8 cellular contexts compared by ENCODE assay signal in genomic region chrX:51495708-51496488, GRCh38. TPM values are rescaled to one million over a fixed set of nuclear protein-coding genes. Genes with fewer than 3 reads are reported as not detected.
DNase-seq lines count a peak whose midpoint lies in the region; ATAC-seq and TF ChIP-seq lines count a peak whose summit lies in the region.
"Not testable (repeated sequence)": the region's sequence is repeated elsewhere in the genome, so short reads cannot be mapped to it uniquely, and the experiment has no call there.

No MANE protein-coding gene starts in this region.

- in situ Hi-C loops in brain microvascular endothelial cell (cut with HindIII; ENCODE audit: low pct_ligation_motif_present, low sequenced_read_pairs) = not testable (repeated sequence)

- H3K36me3 Mint-ChIP-seq in WTC11 = not testable (repeated sequence)

- H3K4me3 ChIP-seq in AG10803 (ENCODE audit: low read length) = peak overlapping the region; percentile 62
- H3K4me3 ChIP-seq in brain microvascular endothelial cell (ENCODE audit: low read depth, low read length) = peak overlapping the region; percentile 50
- peak overlapping the region; percentile 42 to 64 for H3K4me3 ChIP-seq in gastroesophageal sphincter
- peak overlapping the region; percentile 32 to 50 for H3K4me3 ChIP-seq in muscle layer of colon (ENCODE audit: low read depth in 1 of 2, low read length in 2 of 2)

- H3K4me1 ChIP-seq in gastroesophageal sphincter; muscle layer of colon (ENCODE audit: insufficient read depth, low read length): not testable (repeated sequence)

- DNase-seq in AG10803 (ENCODE audit: low read depth) (peak; percentile 9), LHCN-M2 (ENCODE audit: low read depth) (peak; percentile 29), WTC11 (ENCODE audit: low spot score) (peak; percentile 25)
- not testable (repeated sequence) for DNase-seq in brain microvascular endothelial cell
- peak; percentile 20 for DNase-seq in stimulated activated CD4-positive, alpha-beta T cell treated with anti-CD3 and anti-CD28 coated beads, Interleukin-15, amount 100 ng/mL, for 24 hours

- not testable (repeated sequence) for H3K9me3 Mint-ChIP-seq in WTC11

- POLR2A ChIA-PET in WTC11 (lab: Charles Lee) = interaction anchor here (0.6 kb wide), 1 partner anchor 14 kb away, joined by 4 read pairs; no protein-coding TSS in a partner anchor

- 0% methylated on average over 3 of the region's 59 CpGs; no CpG with 5 or more reads in 1 of the 2 donors for WGBS in gastroesophageal sphincter (ENCODE audit: low coverage in 1 of 2), 2 donors

- peak; percentile 29 for ATAC-seq in GM19023 (IDR thresholded peaks at IDR 0.05; ENCODE audit: unreplicated experiment)
- peak; percentile 46 for ATAC-seq in WTC11
- peak; percentile 52 for ATAC-seq in gastroesophageal sphincter

- peak overlapping the region; percentile 79 for H3K4me3 Mint-ChIP-seq in WTC11

- CTCF ChIA-PET in WTC11 (lab: Charles Lee) = interaction anchor here (1.0 kb wide), 1 partner anchor 75 kb away, joined by 3 read pairs; no protein-coding TSS in a partner anchor

- H3K27ac ChIP-seq in brain microvascular endothelial cell (peak overlapping the region; percentile 59), gastroesophageal sphincter (peak overlapping the region in 3 of 4 donors; percentile 53 to 64 (median 53))
- H3K27ac ChIP-seq in muscle layer of colon (ENCODE audit: low read depth, low read length) = not testable (repeated sequence)

- not testable (repeated sequence) for TF ChIP-seq CTCF in AG10803 (conservative IDR thresholded peaks at IDR 0.05; ENCODE audit: low read length); WTC11 (IDR thresholded peaks at IDR 0.05); brain microvascular endothelial cell (IDR thresholded peaks at IDR 0.05; ENCODE audit: low read depth, low read length, missing control alignments); gastroesophageal sphincter (IDR thresholded peaks at IDR 0.05)

- not testable (repeated sequence) for H3K27me3 ChIP-seq in brain microvascular endothelial cell (replicated peaks); gastroesophageal sphincter; muscle layer of colon (ENCODE audit: control insufficient read depth in 1 of 2, insufficient read depth in 2 of 2, low read length in 2 of 2)

- not testable (repeated sequence) for H3K36me3 ChIP-seq in brain microvascular endothelial cell (replicated peaks); gastroesophageal sphincter; muscle layer of colon (ENCODE audit: insufficient read depth, low read length)

- not testable (repeated sequence) for H3K27ac Mint-ChIP-seq in WTC11

- not testable (repeated sequence) for TF ChIP-seq EP300 in gastroesophageal sphincter (IDR thresholded peaks at IDR 0.05)

- not testable (repeated sequence) for H3K9ac ChIP-seq in muscle layer of colon (ENCODE audit: low read length)

- not testable (repeated sequence) for H3K27me3 Mint-ChIP-seq in WTC11 (ENCODE audit: low read depth)

- not testable (repeated sequence) for H3K9me3 ChIP-seq in gastroesophageal sphincter; muscle layer of colon (ENCODE audit: low read length)

- H3K4me1 Mint-ChIP-seq in WTC11 = peaks cover 17% of the 10 kb centered on the region

- not testable (repeated sequence) for TF ChIP-seq POLR2A in gastroesophageal sphincter (IDR thresholded peaks at IDR 0.05)

TF ChIP-seq in WTC11, 78 proteins besides CTCF, POLR2A, EP300 and RAD21:
- TF ChIP-seq ZNF263 (CRISPR knock-in tag; IDR thresholded peaks at IDR 0.05; ENCODE audit: low read depth) = peak; percentile 78; the same call in 1 of the 2 replicates

RNA-seq across cellular contexts. Expression of gene NUDT11, which starts 0.5 kb away (rescaled TPM):
- total RNA-seq in LHCN-M2 (2014; rRNA removed) (14.1 and 15.2 TPM in 2 replicates), WTC11 (2021) (24.3 to 27.8 TPM (median 25.1 TPM) in 3 replicates), gastroesophageal sphincter (1 to 10 TPM; 2.4 to 5.1 (median 3.8) TPM)
- 6.3 TPM for polyA plus RNA-seq in LHCN-M2 (2012)
